20 cellular contexts compared by ENCODE assay signal in genomic region chr17:8468988-8469387, GRCh38. TPM values are rescaled to one million over a fixed set of nuclear protein-coding genes. Genes with fewer than 3 reads are reported as not detected.
A peak's percentile ranks its signal among the peaks of the same experiment; 100 is the strongest.
DNase-seq lines count a peak whose midpoint lies in the region; ATAC-seq and TF ChIP-seq lines count a peak whose summit lies in the region.
"Had no signal": no experiment of that assay in that cellular context is flagged by ENCODE, and none has a peak within 500 bp of the region (broad histone marks: within the 10 kb centered on the region; RNA-seq: fewer than 3 reads in every experiment).

No MANE protein-coding gene starts in this region.

- H3K9ac ChIP-seq in smooth muscle cell (ENCODE audit: low read depth), result no peak overlapping the region

- no peak overlapping the region for H3K4me3 Mint-ChIP-seq in activated T-cell treated with anti-CD3 and anti-CD28 coated beads, Interleukin-2, amount 50 U/mL, for 24 hours

- H3K27ac Mint-ChIP-seq in activated T-cell treated with anti-CD3 and anti-CD28 coated beads, Interleukin-2, amount 50 U/mL, for 24 hours, result peak overlapping the region; percentile 29
- H3K27ac Mint-ChIP-seq: CD4-positive, alpha-beta memory T cell had no signal

- TF ChIP-seq POLR2A in vagina (IDR thresholded peaks at IDR 0.05), result no peak

- TF ChIP-seq CTCF in coronary artery (IDR thresholded peaks at IDR 0.05), result no peak
- no peak for TF ChIP-seq CTCF in smooth muscle cell (IDR thresholded peaks at IDR 0.05; ENCODE audit: borderline replicate concordance, insufficient read depth, poor library complexity, severe bottlenecking)
- TF ChIP-seq CTCF in vagina (IDR thresholded peaks at IDR 0.05), result no peak

- H3F3A ChIP-seq in smooth muscle cell (ENCODE audit: low read depth), result peaks cover 20% of the 10 kb centered on the region

- H3K27me3 ChIP-seq in smooth muscle cell (ENCODE audit: low read depth) (no peaks in the 10 kb centered on the region), vagina (no peaks in the 10 kb centered on the region)
- H3K27me3 ChIP-seq: BE2C, SJCRH30 had no signal

- 97% methylated on average over 3 of the region's 3 CpGs for WGBS in smooth muscle cell (ENCODE audit: low lambda C conversion rate)

- ATAC-seq in HG02759 (IDR thresholded peaks at IDR 0.05; ENCODE audit: unreplicated experiment) (no peak), HG02852 (IDR thresholded peaks at IDR 0.05; ENCODE audit: unreplicated experiment) (no peak)
- ATAC-seq: PC-3 had no signal

- no peak for DNase-seq in activated T-cell treated with anti-CD3 and anti-CD28 coated beads, Interleukin-2, amount 50 U/mL, for 24 hours
- no peak for DNase-seq in activated T-cell treated with anti-CD3 and anti-CD28 coated beads, Interleukin-2, amount 50 U/mL, for 48 hours
- DNase-seq in GM03348 (ENCODE audit: low spot score), result peak; percentile 1
- DNase-seq in coronary artery (ENCODE audit: low spot score), result no peak
- no peak for DNase-seq in smooth muscle cell (lab: John Stamatoyannopoulos, UW; ENCODE audit: unreplicated experiment)
- DNase-seq in vagina (ENCODE audit: extremely low spot score in 2 of 2), result no peak
- DNase-seq: BE2C; CD4-positive, alpha-beta memory T cell; DMS53; EL; KG1; MV-4-11; NCI-H1694 treated with DMSO at 0.1 percent for 48 hours; NCI-H2227 treated with DMSO at 0.1 percent for 48 hours; NCI-H510A treated with DMSO at 0.1 percent for 48 hours; PC-3; RPMI8226; SJCRH30 had no signal

- H4K20me1 ChIP-seq in smooth muscle cell (ENCODE audit: low read depth), result peaks cover 100% of the 10 kb centered on the region

- H2AFZ ChIP-seq in smooth muscle cell (ENCODE audit: low read depth), result no peak overlapping the region

- peaks cover 51% of the 10 kb centered on the region for H3K79me2 ChIP-seq in smooth muscle cell (ENCODE audit: low read depth)

- H3K36me3 ChIP-seq in smooth muscle cell (ENCODE audit: low read depth) (no peaks in the 10 kb centered on the region), vagina (peaks cover 0 to 34% of the 10 kb centered on the region in 2 donors)
- H3K36me3 ChIP-seq: BE2C had no signal

- H3K4me3 ChIP-seq in coronary artery (no peak overlapping the region), smooth muscle cell (no peak overlapping the region), vagina (no peak overlapping the region)
- H3K4me3 ChIP-seq: SJCRH30 had no signal

- intact Hi-C loops in vagina (cut with DNase I), result no loop called here

- no peaks in the 10 kb centered on the region for H3K27me3 Mint-ChIP-seq in activated T-cell treated with anti-CD3 and anti-CD28 coated beads, Interleukin-2, amount 50 U/mL, for 24 hours
- H3K27me3 Mint-ChIP-seq: CD4-positive, alpha-beta memory T cell had no signal

- H3K36me3 Mint-ChIP-seq in activated T-cell treated with anti-CD3 and anti-CD28 coated beads, Interleukin-2, amount 50 U/mL, for 24 hours (ENCODE audit: low read depth), result peaks cover 86% of the 10 kb centered on the region

- no peaks in the 10 kb centered on the region for H3K9me3 ChIP-seq in smooth muscle cell (replicated peaks; ENCODE audit: low read depth)
- no peaks in the 10 kb centered on the region for H3K9me3 ChIP-seq in vagina
- H3K9me3 ChIP-seq: BE2C, SJCRH30 had no signal

- no peak overlapping the region for H3K4me2 ChIP-seq in smooth muscle cell

- H3K4me1 ChIP-seq in smooth muscle cell (ENCODE audit: low read depth) (no peaks in the 10 kb centered on the region), vagina (peaks cover 45% of the 10 kb centered on the region)
- H3K4me1 ChIP-seq: BE2C had no signal

- H3K27ac ChIP-seq in coronary artery (peak overlapping the region; percentile 6 to 17), smooth muscle cell (ENCODE audit: low read depth) (peak overlapping the region; percentile 4), vagina (no peak overlapping the region)
- H3K27ac ChIP-seq: SJCRH30 had no signal

- peaks cover 8% of the 10 kb centered on the region for H3K4me1 Mint-ChIP-seq in activated T-cell treated with anti-CD3 and anti-CD28 coated beads, Interleukin-2, amount 50 U/mL, for 24 hours (ENCODE audit: low read depth)

- H3K9me3 Mint-ChIP-seq in activated T-cell treated with anti-CD3 and anti-CD28 coated beads, Interleukin-2, amount 50 U/mL, for 24 hours, result no peaks in the 10 kb centered on the region

RNA-seq across cellular contexts. Expression of gene NDEL1, which starts 33.3 kb away (rescaled TPM):
- total RNA-seq in smooth muscle cell, result 103 and 111 TPM in 2 replicates
- 82.0 and 82.6 TPM in 2 replicates for polyA plus RNA-seq in smooth muscle cell
- total RNA-seq in vagina, result 66.5 TPM
